28 cellular contexts compared by ENCODE assay signal in genomic region chr1:7343917-7344316, GRCh38.
"Had no signal": no experiment of that assay in that cellular context is flagged by ENCODE, and none has a peak within 500 bp of the region (broad histone marks: within the 10 kb centered on the region; RNA-seq: fewer than 3 reads in every experiment).

No MANE protein-coding gene starts in this region.

- ATAC-seq: activated CD4-positive, CD25-positive, alpha-beta regulatory T cell treated with anti-CD3 and anti-CD28 coated beads, Interleukin-2, amount 50 U/mL, for 24 hours; activated CD8-positive, alpha-beta T cell treated with anti-CD3 and anti-CD28 coated beads for 36 hours; activated naive CD4-positive, alpha-beta T cell treated with anti-CD3 and anti-CD28 coated beads, Interleukin-2, amount 50 U/mL, for 72 hours; activated T-cell treated with anti-CD3 and anti-CD28 coated beads, Interleukin-2, amount 50 U/mL, for 4 hours; activated T-helper 17 cell treated with anti-CD3 and anti-CD28 coated beads, Interleukin-2, amount 50 U/mL, for 72 hours; effector memory CD8-positive, alpha-beta T cell; foreskin keratinocyte; gastrocnemius medialis; T-helper 17 cell had no signal

- DNase-seq: activated B cell treated with CpG ODN at 0.5 μM for 24 hours; activated CD4-positive, alpha-beta T cell treated with anti-CD3 and anti-CD28 coated beads for 48 hours; activated CD4-positive, alpha-beta T cell treated with anti-CD3 and anti-CD28 coated beads, Interleukin-2, amount 50 U/mL, for 1 hour; activated CD4-positive, alpha-beta T cell treated with anti-CD3 and anti-CD28 coated beads, Interleukin-2, amount 50 U/mL, for 48 hours; activated CD8-positive, alpha-beta memory T cell treated with anti-CD3 and anti-CD28 coated beads for 24 hours; activated CD8-positive, alpha-beta T cell treated with anti-CD3 and anti-CD28 coated beads for 36 hours; activated gamma-delta T cell; activated naive CD4-positive, alpha-beta T cell; activated naive CD4-positive, alpha-beta T cell treated with anti-CD3 and anti-CD28 coated beads, Interleukin-2, amount 10 ng/mL, durations not matched to agents 7 days and 5 days; activated naive CD8-positive, alpha-beta T cell treated with anti-CD3 and anti-CD28 coated beads, Interleukin-2, amount 10 ng/mL, durations not matched to agents 7 days and 5 days; activated T-cell treated with anti-CD3 and anti-CD28 coated beads, Interleukin-2, amount 50 U/mL, for 4 hours; amniotic stem cell; anterior cingulate cortex; brain microvascular endothelial cell; cortex of kidney; dermis blood vessel endothelial cell; effector CD4-positive, alpha-beta T cell; effector memory CD8-positive, alpha-beta T cell; erythroblast; foreskin keratinocyte; gastrocnemius medialis; T-helper 1 cell; T-helper 17 cell; WERI-Rb-1 had no signal

- H3K9me3 ChIP-seq: esophagus muscularis mucosa, gastrocnemius medialis had no signal

- H3K4me1 ChIP-seq: foreskin keratinocyte had no signal

- H3K27ac ChIP-seq: brain microvascular endothelial cell, esophagus muscularis mucosa, foreskin keratinocyte, gastrocnemius medialis, WERI-Rb-1 had no signal

- H3K36me3 ChIP-seq: brain microvascular endothelial cell, esophagus muscularis mucosa, gastrocnemius medialis, WERI-Rb-1 had no signal

- H3K4me3 ChIP-seq: esophagus muscularis mucosa, gastrocnemius medialis had no signal

- H3K27me3 ChIP-seq: brain microvascular endothelial cell, esophagus muscularis mucosa, gastrocnemius medialis had no signal
